In genomic region chr20:62121776-62122658, GRCh38 we compare ENCODE assay signal across 1 cellular context.
TF ChIP-seq lines count a peak whose summit lies in the region.

Gene LSM14B (plus strand): TSS chr20:62122475. CDS start chr20:62122667, 192 bp downstream.

TF ChIP-seq in K562, 482 proteins besides CTCF, POLR2A, EP300 and RAD21 (continued from another document and continues in another):
- TF ChIP-seq, protein P1, sequence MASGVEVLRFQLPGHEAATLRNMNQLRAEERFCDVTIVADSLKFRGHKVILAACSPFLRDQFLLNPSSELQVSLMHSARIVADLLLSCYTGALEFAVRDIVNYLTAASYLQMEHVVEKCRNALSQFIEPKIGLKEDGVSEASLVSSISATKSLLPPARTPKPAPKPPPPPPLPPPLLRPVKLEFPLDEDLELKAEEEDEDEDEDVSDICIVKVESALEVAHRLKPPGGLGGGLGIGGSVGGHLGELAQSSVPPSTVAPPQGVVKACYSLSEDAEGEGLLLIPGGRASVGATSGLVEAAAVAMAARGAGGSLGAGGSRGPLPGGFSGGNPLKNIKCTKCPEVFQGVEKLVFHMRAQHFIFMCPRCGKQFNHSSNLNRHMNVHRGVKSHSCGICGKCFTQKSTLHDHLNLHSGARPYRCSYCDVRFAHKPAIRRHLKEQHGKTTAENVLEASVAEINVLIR (CRISPR knock-in tag; IDR thresholded peaks at IDR 0.05) = no peak; the same call in 1 of the 2 replicates
- TF ChIP-seq NRF1 (conservative IDR thresholded peaks at IDR 0.05 in 1 of 2, IDR thresholded peaks at IDR 0.05 in 1 of 2) (peak in 1 of 2 experiments; percentile 92; a peak in 2 of 4 replicates), RREB1 (CRISPR knock-in tag; IDR thresholded peaks at IDR 0.05) (no peak), ZNF707 (CRISPR knock-in tag; conservative IDR thresholded peaks at IDR 0.05) (no peak), MTA3 (IDR thresholded peaks at IDR 0.05; ENCODE audit: borderline replicate concordance) (peak; percentile 81; the same call in 1 of the 2 replicates), MCM3 (IDR thresholded peaks at IDR 0.05) (no peak), U2AF2 (optimal IDR thresholded peaks at IDR 0.05; ENCODE audit: low read depth, low read length) (no peak), RNF2 (IDR thresholded peaks at IDR 0.05) (peak; percentile 36; the same call in 1 of the 2 replicates), RBFOX2 (IDR thresholded peaks at IDR 0.05; ENCODE audit: low read depth, low read length) (peak; percentile 80), HCFC1 (IDR thresholded peaks at IDR 0.05; ENCODE audit: low read depth, low read length) (peak; percentile 26), ZNF12 (CRISPR knock-in tag; IDR thresholded peaks at IDR 0.05) (no peak), JUND (IDR thresholded peaks at IDR 0.05; ENCODE audit: borderline replicate concordance, low read depth, low read length) (peak; percentile 30; the same call in 1 of the 2 replicates), JUND (tag; IDR thresholded peaks at IDR 0.05; ENCODE audit: borderline replicate concordance, low read depth, low read length) (no peak), HNRNPK (IDR thresholded peaks at IDR 0.05; ENCODE audit: low read depth, low read length, poor library complexity, severe bottlenecking) (peak; percentile 98), ZNF395 (CRISPR knock-in tag; IDR thresholded peaks at IDR 0.05) (peak; percentile 52; the same call in 1 of the 2 replicates), ZSCAN32 (CRISPR knock-in tag; IDR thresholded peaks at IDR 0.05) (no peak), TBP (optimal IDR thresholded peaks at IDR 0.05; ENCODE audit: low read depth, low read length) (peak; percentile 45), SMARCA5 (IDR thresholded peaks at IDR 0.05) (no peak), SRSF3 (IDR thresholded peaks at IDR 0.05; ENCODE audit: insufficient read depth, low read length) (no peak), NFXL1 (CRISPR knock-in tag; IDR thresholded peaks at IDR 0.05) (no peak), ZKSCAN1 (IDR thresholded peaks at IDR 0.05; ENCODE audit: low read depth, low read length) (no peak), YY1 (IDR thresholded peaks at IDR 0.05; ENCODE audit: borderline replicate concordance in 1 of 3, control insufficient read depth in 1 of 3, extremely low read depth in 1 of 3, insufficient read depth in 3 of 3, insufficient read length in 1 of 3, insufficient replicate concordance in 2 of 3, low read depth in 1 of 3, low read length in 2 of 3) (peak; percentile 59 to 93 (median 91)), SAFB (IDR thresholded peaks at IDR 0.05; ENCODE audit: borderline replicate concordance, low read depth, low read length) (peak; percentile 77), TFAM (CRISPR knock-in tag; conservative IDR thresholded peaks at IDR 0.05) (no peak)
- TF ChIP-seq, protein P2, sequence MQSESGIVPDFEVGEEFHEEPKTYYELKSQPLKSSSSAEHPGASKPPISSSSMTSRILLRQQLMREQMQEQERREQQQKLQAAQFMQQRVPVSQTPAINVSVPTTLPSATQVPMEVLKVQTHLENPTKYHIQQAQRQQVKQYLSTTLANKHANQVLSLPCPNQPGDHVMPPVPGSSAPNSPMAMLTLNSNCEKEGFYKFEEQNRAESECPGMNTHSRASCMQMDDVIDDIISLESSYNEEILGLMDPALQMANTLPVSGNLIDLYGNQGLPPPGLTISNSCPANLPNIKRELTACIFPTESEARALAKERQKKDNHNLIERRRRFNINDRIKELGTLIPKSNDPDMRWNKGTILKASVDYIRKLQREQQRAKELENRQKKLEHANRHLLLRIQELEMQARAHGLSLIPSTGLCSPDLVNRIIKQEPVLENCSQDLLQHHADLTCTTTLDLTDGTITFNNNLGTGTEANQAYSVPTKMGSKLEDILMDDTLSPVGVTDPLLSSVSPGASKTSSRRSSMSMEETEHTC (IDR thresholded peaks at IDR 0.05) = peak; percentile 93
- TF ChIP-seq, protein P3, sequence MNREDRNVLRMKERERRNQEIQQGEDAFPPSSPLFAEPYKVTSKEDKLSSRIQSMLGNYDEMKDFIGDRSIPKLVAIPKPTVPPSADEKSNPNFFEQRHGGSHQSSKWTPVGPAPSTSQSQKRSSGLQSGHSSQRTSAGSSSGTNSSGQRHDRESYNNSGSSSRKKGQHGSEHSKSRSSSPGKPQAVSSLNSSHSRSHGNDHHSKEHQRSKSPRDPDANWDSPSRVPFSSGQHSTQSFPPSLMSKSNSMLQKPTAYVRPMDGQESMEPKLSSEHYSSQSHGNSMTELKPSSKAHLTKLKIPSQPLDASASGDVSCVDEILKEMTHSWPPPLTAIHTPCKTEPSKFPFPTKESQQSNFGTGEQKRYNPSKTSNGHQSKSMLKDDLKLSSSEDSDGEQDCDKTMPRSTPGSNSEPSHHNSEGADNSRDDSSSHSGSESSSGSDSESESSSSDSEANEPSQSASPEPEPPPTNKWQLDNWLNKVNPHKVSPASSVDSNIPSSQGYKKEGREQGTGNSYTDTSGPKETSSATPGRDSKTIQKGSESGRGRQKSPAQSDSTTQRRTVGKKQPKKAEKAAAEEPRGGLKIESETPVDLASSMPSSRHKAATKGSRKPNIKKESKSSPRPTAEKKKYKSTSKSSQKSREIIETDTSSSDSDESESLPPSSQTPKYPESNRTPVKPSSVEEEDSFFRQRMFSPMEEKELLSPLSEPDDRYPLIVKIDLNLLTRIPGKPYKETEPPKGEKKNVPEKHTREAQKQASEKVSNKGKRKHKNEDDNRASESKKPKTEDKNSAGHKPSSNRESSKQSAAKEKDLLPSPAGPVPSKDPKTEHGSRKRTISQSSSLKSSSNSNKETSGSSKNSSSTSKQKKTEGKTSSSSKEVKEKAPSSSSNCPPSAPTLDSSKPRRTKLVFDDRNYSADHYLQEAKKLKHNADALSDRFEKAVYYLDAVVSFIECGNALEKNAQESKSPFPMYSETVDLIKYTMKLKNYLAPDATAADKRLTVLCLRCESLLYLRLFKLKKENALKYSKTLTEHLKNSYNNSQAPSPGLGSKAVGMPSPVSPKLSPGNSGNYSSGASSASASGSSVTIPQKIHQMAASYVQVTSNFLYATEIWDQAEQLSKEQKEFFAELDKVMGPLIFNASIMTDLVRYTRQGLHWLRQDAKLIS (CRISPR knock-in tag; IDR thresholded peaks at IDR 0.05) = peak; percentile 34; the same call in 1 of the 2 replicates
- TF ChIP-seq, protein P4, sequence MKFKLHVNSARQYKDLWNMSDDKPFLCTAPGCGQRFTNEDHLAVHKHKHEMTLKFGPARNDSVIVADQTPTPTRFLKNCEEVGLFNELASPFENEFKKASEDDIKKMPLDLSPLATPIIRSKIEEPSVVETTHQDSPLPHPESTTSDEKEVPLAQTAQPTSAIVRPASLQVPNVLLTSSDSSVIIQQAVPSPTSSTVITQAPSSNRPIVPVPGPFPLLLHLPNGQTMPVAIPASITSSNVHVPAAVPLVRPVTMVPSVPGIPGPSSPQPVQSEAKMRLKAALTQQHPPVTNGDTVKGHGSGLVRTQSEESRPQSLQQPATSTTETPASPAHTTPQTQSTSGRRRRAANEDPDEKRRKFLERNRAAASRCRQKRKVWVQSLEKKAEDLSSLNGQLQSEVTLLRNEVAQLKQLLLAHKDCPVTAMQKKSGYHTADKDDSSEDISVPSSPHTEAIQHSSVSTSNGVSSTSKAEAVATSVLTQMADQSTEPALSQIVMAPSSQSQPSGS (CRISPR knock-in tag; IDR thresholded peaks at IDR 0.05) = no peak
- TF ChIP-seq, protein P5, sequence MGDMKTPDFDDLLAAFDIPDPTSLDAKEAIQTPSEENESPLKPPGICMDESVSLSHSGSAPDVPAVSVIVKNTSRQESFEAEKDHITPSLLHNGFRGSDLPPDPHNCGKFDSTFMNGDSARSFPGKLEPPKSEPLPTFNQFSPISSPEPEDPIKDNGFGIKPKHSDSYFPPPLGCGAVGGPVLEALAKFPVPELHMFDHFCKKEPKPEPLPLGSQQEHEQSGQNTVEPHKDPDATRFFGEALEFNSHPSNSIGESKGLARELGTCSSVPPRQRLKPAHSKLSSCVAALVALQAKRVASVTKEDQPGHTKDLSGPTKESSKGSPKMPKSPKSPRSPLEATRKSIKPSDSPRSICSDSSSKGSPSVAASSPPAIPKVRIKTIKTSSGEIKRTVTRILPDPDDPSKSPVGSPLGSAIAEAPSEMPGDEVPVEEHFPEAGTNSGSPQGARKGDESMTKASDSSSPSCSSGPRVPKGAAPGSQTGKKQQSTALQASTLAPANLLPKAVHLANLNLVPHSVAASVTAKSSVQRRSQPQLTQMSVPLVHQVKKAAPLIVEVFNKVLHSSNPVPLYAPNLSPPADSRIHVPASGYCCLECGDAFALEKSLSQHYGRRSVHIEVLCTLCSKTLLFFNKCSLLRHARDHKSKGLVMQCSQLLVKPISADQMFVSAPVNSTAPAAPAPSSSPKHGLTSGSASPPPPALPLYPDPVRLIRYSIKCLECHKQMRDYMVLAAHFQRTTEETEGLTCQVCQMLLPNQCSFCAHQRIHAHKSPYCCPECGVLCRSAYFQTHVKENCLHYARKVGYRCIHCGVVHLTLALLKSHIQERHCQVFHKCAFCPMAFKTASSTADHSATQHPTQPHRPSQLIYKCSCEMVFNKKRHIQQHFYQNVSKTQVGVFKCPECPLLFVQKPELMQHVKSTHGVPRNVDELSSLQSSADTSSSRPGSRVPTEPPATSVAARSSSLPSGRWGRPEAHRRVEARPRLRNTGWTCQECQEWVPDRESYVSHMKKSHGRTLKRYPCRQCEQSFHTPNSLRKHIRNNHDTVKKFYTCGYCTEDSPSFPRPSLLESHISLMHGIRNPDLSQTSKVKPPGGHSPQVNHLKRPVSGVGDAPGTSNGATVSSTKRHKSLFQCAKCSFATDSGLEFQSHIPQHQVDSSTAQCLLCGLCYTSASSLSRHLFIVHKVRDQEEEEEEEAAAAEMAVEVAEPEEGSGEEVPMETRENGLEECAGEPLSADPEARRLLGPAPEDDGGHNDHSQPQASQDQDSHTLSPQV (IDR thresholded peaks at IDR 0.05) = peak; percentile 9; the same call in 1 of the 2 replicates
- TF ChIP-seq, protein P6, sequence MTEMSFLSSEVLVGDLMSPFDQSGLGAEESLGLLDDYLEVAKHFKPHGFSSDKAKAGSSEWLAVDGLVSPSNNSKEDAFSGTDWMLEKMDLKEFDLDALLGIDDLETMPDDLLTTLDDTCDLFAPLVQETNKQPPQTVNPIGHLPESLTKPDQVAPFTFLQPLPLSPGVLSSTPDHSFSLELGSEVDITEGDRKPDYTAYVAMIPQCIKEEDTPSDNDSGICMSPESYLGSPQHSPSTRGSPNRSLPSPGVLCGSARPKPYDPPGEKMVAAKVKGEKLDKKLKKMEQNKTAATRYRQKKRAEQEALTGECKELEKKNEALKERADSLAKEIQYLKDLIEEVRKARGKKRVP (CRISPR knock-in tag; IDR thresholded peaks at IDR 0.05) = no peak
- TF ChIP-seq, protein P7, sequence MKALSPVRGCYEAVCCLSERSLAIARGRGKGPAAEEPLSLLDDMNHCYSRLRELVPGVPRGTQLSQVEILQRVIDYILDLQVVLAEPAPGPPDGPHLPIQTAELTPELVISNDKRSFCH (CRISPR knock-in tag; IDR thresholded peaks at IDR 0.05) = no peak
- TF ChIP-seq, protein P7 (tag; IDR thresholded peaks at IDR 0.05) = 0 out of 2 replicates have a peak, but pooled peaks have one; percentile 61
